In the genomic region with DNA sequence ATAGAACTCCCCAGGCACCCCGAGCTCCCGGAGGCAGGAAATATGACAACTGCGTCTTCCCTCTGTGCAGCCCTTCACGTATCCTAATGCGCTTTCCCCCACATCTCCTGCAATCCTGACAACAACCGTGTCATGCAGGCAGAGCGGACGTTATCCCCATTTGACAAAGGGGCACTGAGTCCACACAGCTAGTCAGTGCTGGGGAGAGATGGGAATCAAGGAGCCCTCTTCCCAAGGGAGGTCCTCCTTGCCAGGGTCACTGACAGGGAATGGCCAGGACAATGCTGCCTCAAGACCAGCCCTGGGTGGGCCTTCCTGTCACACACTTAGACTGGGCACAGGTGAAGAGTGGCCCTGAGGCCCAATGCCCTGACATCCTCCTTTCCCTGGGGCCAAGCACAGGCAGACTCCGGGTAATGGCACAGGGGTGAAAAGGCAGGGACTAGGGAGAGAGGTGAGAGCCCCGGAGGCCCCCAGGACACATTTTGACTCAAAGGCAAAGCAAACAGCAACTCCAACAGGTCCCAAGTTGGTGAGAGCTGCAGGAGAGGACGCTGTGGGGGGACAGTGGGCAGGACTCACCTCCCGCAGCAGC, we compare ENCODE assay signal across 1 cellular context.
TF ChIP-seq lines count a peak whose summit lies in the region.

No MANE protein-coding gene starts in this region.

TF ChIP-seq in K562, 482 proteins besides CTCF, POLR2A, EP300 and RAD21:
- TF ChIP-seq MECOM (CRISPR knock-in tag; IDR thresholded peaks at IDR 0.05) = no peak
- TF ChIP-seq, protein P1, sequence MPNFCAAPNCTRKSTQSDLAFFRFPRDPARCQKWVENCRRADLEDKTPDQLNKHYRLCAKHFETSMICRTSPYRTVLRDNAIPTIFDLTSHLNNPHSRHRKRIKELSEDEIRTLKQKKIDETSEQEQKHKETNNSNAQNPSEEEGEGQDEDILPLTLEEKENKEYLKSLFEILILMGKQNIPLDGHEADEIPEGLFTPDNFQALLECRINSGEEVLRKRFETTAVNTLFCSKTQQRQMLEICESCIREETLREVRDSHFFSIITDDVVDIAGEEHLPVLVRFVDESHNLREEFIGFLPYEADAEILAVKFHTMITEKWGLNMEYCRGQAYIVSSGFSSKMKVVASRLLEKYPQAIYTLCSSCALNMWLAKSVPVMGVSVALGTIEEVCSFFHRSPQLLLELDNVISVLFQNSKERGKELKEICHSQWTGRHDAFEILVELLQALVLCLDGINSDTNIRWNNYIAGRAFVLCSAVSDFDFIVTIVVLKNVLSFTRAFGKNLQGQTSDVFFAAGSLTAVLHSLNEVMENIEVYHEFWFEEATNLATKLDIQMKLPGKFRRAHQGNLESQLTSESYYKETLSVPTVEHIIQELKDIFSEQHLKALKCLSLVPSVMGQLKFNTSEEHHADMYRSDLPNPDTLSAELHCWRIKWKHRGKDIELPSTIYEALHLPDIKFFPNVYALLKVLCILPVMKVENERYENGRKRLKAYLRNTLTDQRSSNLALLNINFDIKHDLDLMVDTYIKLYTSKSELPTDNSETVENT (CRISPR knock-in tag; IDR thresholded peaks at IDR 0.05) = no peak
- TF ChIP-seq ETS2 (tag; IDR thresholded peaks at IDR 0.05; ENCODE audit: borderline replicate concordance, poor library complexity, severe bottlenecking) = no peak
